ENCODE assay signal across 15 cellular contexts in genomic region chr1:96749618-96750017, GRCh38. TPM values are rescaled to one million over a fixed set of nuclear protein-coding genes. Genes with fewer than 3 reads are reported as not detected.
DNase-seq lines count a peak whose midpoint lies in the region; ATAC-seq and TF ChIP-seq lines count a peak whose summit lies in the region.
"Had no signal": no experiment of that assay in that cellular context is flagged by ENCODE, and none has a peak within 500 bp of the region (broad histone marks: within the 10 kb centered on the region; RNA-seq: fewer than 3 reads in every experiment).

No MANE protein-coding gene starts in this region.

- peak overlapping the region; percentile 7 for H3K27ac Mint-ChIP-seq in mesothelial cell of epicardium

- no peak overlapping the region for H3K18ac ChIP-seq in IMR-90 (ENCODE audit: low read depth, low read length)

- no peak overlapping the region for H2BK5ac ChIP-seq in IMR-90 (ENCODE audit: low read depth, low read length, poor library complexity, severe bottlenecking)

- no peak overlapping the region for H3K9ac ChIP-seq in IMR-90 (ENCODE audit: low read depth, low read length)

- no peaks in the 10 kb centered on the region for H3K27me3 ChIP-seq in IMR-90 (ENCODE audit: control insufficient read depth, insufficient read depth, low read length)
- H3K27me3 ChIP-seq: BE2C had no signal

- no peak overlapping the region for H2AK5ac ChIP-seq in IMR-90 (ENCODE audit: low read depth, low read length)

- peaks cover 11% of the 10 kb centered on the region for H3K4me1 Mint-ChIP-seq in mesothelial cell of epicardium

- H3K4me3 ChIP-seq in IMR-90 (ENCODE audit: insufficient read depth, low read depth, low read length): no peak overlapping the region
- H3K4me3 ChIP-seq: A549 had no signal

- no peak for TF ChIP-seq POLR2A in IMR-90 (IDR thresholded peaks at IDR 0.05; ENCODE audit: low read depth, low read length)

- no peak overlapping the region for H3K56ac ChIP-seq in IMR-90 (ENCODE audit: extremely low read depth, insufficient read depth, low read length)

- H4K91ac ChIP-seq in IMR-90 (ENCODE audit: insufficient read depth, low read depth, low read length): no peak overlapping the region

- no peaks in the 10 kb centered on the region for H3K9me3 Mint-ChIP-seq in mesothelial cell of epicardium

- H2BK15ac ChIP-seq in IMR-90 (ENCODE audit: low read depth, low read length): no peak overlapping the region

- H4K5ac ChIP-seq in IMR-90 (ENCODE audit: low read depth, low read length): no peak overlapping the region

- H3K14ac ChIP-seq in IMR-90 (replicated peaks; ENCODE audit: low read depth, low read length): no peak overlapping the region

- peaks cover 38% of the 10 kb centered on the region for H3K36me3 Mint-ChIP-seq in mesothelial cell of epicardium

- intact Hi-C loops in IMR-90 (cut with micrococcal nuclease): no loop called here

- WGBS in IMR-90 (ENCODE audit: extremely low coverage in 2 of 2, insufficient read length in 1 of 2), 2 experiments: no CpG with 5 or more reads among the region's 2 CpGs

- no peaks in the 10 kb centered on the region; the same call in 1 of the 2 replicates for H3K4me1 ChIP-seq in IMR-90 (ENCODE audit: control insufficient read depth, insufficient read depth, low read length)
- H3K4me1 ChIP-seq: A549, BE2C, Caco-2 had no signal

- no peak overlapping the region for H2AK9ac ChIP-seq in IMR-90 (replicated peaks; ENCODE audit: low read depth, low read length, poor library complexity)

- peaks cover 33% of the 10 kb centered on the region for H4K20me1 ChIP-seq in IMR-90 (ENCODE audit: insufficient read depth, low read length)

- no peak overlapping the region for H3K27ac ChIP-seq in IMR-90 (ENCODE audit: insufficient read depth, low read length)
- H3K27ac ChIP-seq: A549, C4-2B had no signal

- no peak overlapping the region for H4K8ac ChIP-seq in IMR-90 (ENCODE audit: low read depth in 2 of 2, low read length in 2 of 2)

- CTCF ChIA-PET in IMR-90 (lab: Yijun Ruan, JAX): no interaction called here

- no peak overlapping the region for H3K4ac ChIP-seq in IMR-90 (ENCODE audit: low read depth, low read length)

- H3K9me3 ChIP-seq in IMR-90 (ENCODE audit: control insufficient read depth, insufficient read depth, low read length): no peaks in the 10 kb centered on the region
- H3K9me3 ChIP-seq: A549, BE2C, Caco-2 had no signal

- POLR2A ChIA-PET in IMR-90 (lab: Charles Lee; ENCODE audit: unreplicated experiment): no interaction called here

- H3K27me3 Mint-ChIP-seq in mesothelial cell of epicardium (ENCODE audit: low read depth): no peaks in the 10 kb centered on the region
- H3K27me3 Mint-ChIP-seq: CD4-positive, alpha-beta memory T cell had no signal

- TSS peak; percentile 9 for BruUV-seq in IMR-90 (replicated peaks; lab: Mats Ljungman, UMichigan)

- peaks cover 9% of the 10 kb centered on the region for H3K36me3 ChIP-seq in IMR-90 (ENCODE audit: control insufficient read depth, insufficient read depth, low read length)

- H3K4me3 Mint-ChIP-seq in mesothelial cell of epicardium: no peak overlapping the region
- H3K4me3 Mint-ChIP-seq: CD4-positive, alpha-beta memory T cell had no signal

- TF ChIP-seq RAD21 in IMR-90 (IDR thresholded peaks at IDR 0.05; ENCODE audit: low read length): no peak

- H3K23ac ChIP-seq in IMR-90 (ENCODE audit: low read depth, low read length): no peak overlapping the region

- TF ChIP-seq CTCF in IMR-90 (conservative IDR thresholded peaks at IDR 0.05; ENCODE audit: low read depth, low read length): no peak
- TF ChIP-seq CTCF in mesothelial cell of epicardium (IDR thresholded peaks at IDR 0.05; ENCODE audit: unreplicated experiment): no peak

- H3K79me1 ChIP-seq in IMR-90 (ENCODE audit: low read depth in 1 of 2, low read length in 2 of 2): peaks cover 13 to 40% of the 10 kb centered on the region in 2 experiments

- H2AFZ ChIP-seq in IMR-90 (replicated peaks; ENCODE audit: low read length, poor library complexity): no peak overlapping the region

- no peak for ATAC-seq in IMR-90 (ENCODE audit: low read depth)
- ATAC-seq: A549, HCT116 had no signal

- in situ Hi-C loops in IMR-90 (cut with MboI; ENCODE audit: low sequenced_read_pairs): no loop called here

- H2BK20ac ChIP-seq in IMR-90 (ENCODE audit: low read depth, low read length): no peak overlapping the region

- dilution Hi-C loops in IMR-90 (cut with HindIII; ENCODE audit: low sequenced_read_pairs, unreplicated experiment): no loop called here

- DNase-seq in IMR-90 (no peak), SK-N-DZ (ENCODE audit: low spot score) (peak; percentile 10), amniotic epithelial cell (ENCODE audit: low read depth) (peak; percentile 24), mesothelial cell of epicardium (ENCODE audit: low spot score in 2 of 2, unreplicated experiment in 2 of 2) (no peak), ureter (ENCODE audit: low spot score) (no peak), cerebellar nuclear complex (lab: John Stamatoyannopoulos, UW) (no peak), SW 1271 (lab: John Stamatoyannopoulos, UW) (no peak)
- DNase-seq in stimulated activated CD8-positive, alpha-beta memory T cell treated with anti-CD3 and anti-CD28 coated beads, Interleukin-4, amount 100 ng/mL, for 48 hours: no peak
- DNase-seq: BE2C; Caco-2; CD4-positive, alpha-beta memory T cell; GF-D8 had no signal

- H3K4me2 ChIP-seq in IMR-90 (ENCODE audit: low read depth, low read length): no peak overlapping the region
- H3K4me2 ChIP-seq: A549 had no signal

- H2BK120ac ChIP-seq in IMR-90 (ENCODE audit: low read depth, low read length): no peak overlapping the region

- peaks cover 3% of the 10 kb centered on the region; the same call in 1 of the 2 replicates for H3K9me1 ChIP-seq in IMR-90 (ENCODE audit: insufficient read depth, low read length)

TF ChIP-seq in IMR-90, 13 proteins besides CTCF, POLR2A, EP300 and RAD21:
- TF ChIP-seq ELK1 (IDR thresholded peaks at IDR 0.05; ENCODE audit: borderline replicate concordance, low read depth, low read length): no peak
- TF ChIP-seq USF2 (IDR thresholded peaks at IDR 0.05; ENCODE audit: low read depth, low read length): no peak
- no peak for TF ChIP-seq SMC3 (IDR thresholded peaks at IDR 0.05; ENCODE audit: low read depth, low read length)
- no peak for TF ChIP-seq FOS (IDR thresholded peaks at IDR 0.05; ENCODE audit: low read depth, low read length)
TF ChIP-seq in IMR-90: peak in this region for 0.

RNA-seq across cellular contexts. Expression of gene PTBP2, which starts 28.0 kb away (rescaled TPM):
- total RNA-seq in IMR-90 (2012; rRNA removed): 37.8 and 38.6 TPM in 2 replicates
- 6.2 and 9.7 TPM in 2 replicates for polyA plus RNA-seq in IMR-90 (2012; rRNA removed)
- 1.2 and 3.1 TPM in 2 replicates for polyA plus RNA-seq in IMR-90 (2012; cell fraction: cytosol; rRNA removed)
- polyA plus RNA-seq in IMR-90 (2012; cell fraction: nucleus; rRNA removed; ENCODE audit: low replicate concordance): 5.4 and 55.5 TPM in 2 replicates
- polyA plus RNA-seq in SK-N-DZ (2014; cell fraction: cytosol; rRNA removed): 49.2 and 75.8 TPM in 2 replicates
- 186 and 312 TPM in 2 replicates for polyA plus RNA-seq in SK-N-DZ (2014; cell fraction: nucleus; rRNA removed)
- 53.8 to 61.5 TPM (median 57.1 TPM) in 3 replicates for total RNA-seq in mesothelial cell of epicardium
- 50.0 TPM for total RNA-seq in ureter

Comparison
In these comparisons a context has a peak if more than half of its experiments do, and no peak if none do; other contexts are left out.
1. DNase-seq: peak in SK-N-DZ (single experiment) and amniotic epithelial cell (single experiment); none in IMR-90 (single experiment), mesothelial cell of epicardium (0 of 2), ureter (single experiment), stimulated activated CD8-positive, alpha-beta memory T cell treated with anti-CD3 and anti-CD28 coated beads, Interleukin-4, amount 100 ng/mL, for 48 hours (single experiment), cerebellar nuclear complex (0 of 2) and SW 1271 (0 of 2).